Comparison of ENCODE assay signal across 2 cellular contexts in genomic region chr12:71393625-71394024, GRCh38.
TF ChIP-seq lines count a peak whose summit lies in the region.

No MANE protein-coding gene starts in this region.

TF ChIP-seq in HCT116, 20 proteins besides CTCF, POLR2A, EP300 and RAD21:
- TF ChIP-seq ELF1 (IDR thresholded peaks at IDR 0.05; ENCODE audit: borderline replicate concordance, low read depth) (no peak), EZH2phosphoT487 (IDR thresholded peaks at IDR 0.05; ENCODE audit: borderline replicate concordance) (no peak), POLR2AphosphoS5 (IDR thresholded peaks at IDR 0.05; ENCODE audit: low read depth, low read length) (no peak), ZBTB33 (IDR thresholded peaks at IDR 0.05; ENCODE audit: extremely low read depth, insufficient replicate concordance, low read length) (no peak), YY1 (IDR thresholded peaks at IDR 0.05; ENCODE audit: extremely low read depth, insufficient replicate concordance, low read depth, low read length) (no peak), CEBPB (IDR thresholded peaks at IDR 0.05; ENCODE audit: low read depth) (no peak), EGR1 (IDR thresholded peaks at IDR 0.05; ENCODE audit: low read depth) (no peak), MAX (IDR thresholded peaks at IDR 0.05) (no peak), JUND (IDR thresholded peaks at IDR 0.05) (no peak), EZH2 (IDR thresholded peaks at IDR 0.05) (no peak)
- TF ChIP-seq, protein P1, sequence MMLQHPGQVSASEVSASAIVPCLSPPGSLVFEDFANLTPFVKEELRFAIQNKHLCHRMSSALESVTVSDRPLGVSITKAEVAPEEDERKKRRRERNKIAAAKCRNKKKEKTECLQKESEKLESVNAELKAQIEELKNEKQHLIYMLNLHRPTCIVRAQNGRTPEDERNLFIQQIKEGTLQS (IDR thresholded peaks at IDR 0.05) = no peak

TF ChIP-seq in K562, 482 proteins besides CTCF, POLR2A, EP300 and RAD21:
- TF ChIP-seq SPI1 (IDR thresholded peaks at IDR 0.05; ENCODE audit: borderline replicate concordance, low read depth, low read length) = peak; percentile 60; the same call in 1 of the 2 replicates
- TF ChIP-seq POLR2B (IDR thresholded peaks at IDR 0.05; ENCODE audit: low read depth, partially characterized antibody) = no peak
- TF ChIP-seq HMG20A (CRISPR knock-in tag; conservative IDR thresholded peaks at IDR 0.05) = no peak
- TF ChIP-seq, protein P2, sequence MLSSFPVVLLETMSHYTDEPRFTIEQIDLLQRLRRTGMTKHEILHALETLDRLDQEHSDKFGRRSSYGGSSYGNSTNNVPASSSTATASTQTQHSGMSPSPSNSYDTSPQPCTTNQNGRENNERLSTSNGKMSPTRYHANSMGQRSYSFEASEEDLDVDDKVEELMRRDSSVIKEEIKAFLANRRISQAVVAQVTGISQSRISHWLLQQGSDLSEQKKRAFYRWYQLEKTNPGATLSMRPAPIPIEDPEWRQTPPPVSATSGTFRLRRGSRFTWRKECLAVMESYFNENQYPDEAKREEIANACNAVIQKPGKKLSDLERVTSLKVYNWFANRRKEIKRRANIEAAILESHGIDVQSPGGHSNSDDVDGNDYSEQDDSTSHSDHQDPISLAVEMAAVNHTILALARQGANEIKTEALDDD (IDR thresholded peaks at IDR 0.05) = peak; percentile 31; the same call in 1 of the 2 replicates
- TF ChIP-seq PKNOX1 (IDR thresholded peaks at IDR 0.05) = peak; percentile 34; the same call in 1 of the 2 replicates
TF ChIP-seq in K562: peak in this region for 3.
